Comparison of ENCODE assay signal across 8 cellular contexts in the genomic region with DNA sequence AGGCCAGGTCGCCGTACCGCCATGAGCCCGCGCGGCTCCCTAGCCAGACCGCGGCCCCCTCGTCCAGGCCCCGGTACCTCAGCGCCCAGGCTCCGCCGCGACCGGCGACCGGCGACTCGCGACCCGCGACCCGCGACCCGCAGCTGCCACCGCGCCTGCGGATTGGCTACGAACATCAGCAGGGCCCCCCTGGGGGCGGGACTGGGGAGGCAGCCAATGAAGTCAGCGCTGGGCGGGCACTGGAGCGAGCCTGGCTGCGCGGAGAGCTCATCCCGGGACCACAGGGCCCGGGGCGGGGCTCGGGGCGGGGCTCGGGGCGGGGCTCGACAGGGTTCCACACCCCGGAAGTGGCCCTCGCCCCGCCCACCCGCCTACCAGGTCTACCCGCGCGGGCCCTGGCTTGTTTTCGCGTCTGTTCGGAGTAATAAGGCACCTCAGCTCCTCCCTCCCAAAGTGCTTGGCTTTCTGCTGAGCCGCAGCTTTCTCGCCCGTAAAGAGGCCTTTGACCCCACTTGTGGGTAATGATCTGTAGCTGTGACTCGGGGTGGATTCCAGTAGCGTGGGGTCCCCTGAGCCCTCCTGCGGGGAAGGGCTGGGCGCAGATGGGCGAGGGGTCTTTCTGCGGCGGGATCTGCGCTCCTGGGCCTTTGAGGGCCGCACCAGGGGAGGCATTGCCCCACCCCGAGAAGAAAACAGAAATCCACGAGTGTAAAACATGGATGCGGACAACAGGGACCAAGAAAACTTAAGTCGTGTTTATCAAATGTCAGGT. TPM values are rescaled to one million over a fixed set of nuclear protein-coding genes. Genes with fewer than 3 reads are reported as not detected.
DNase-seq lines count a peak whose midpoint lies in the region; ATAC-seq, FAIRE-seq and TF ChIP-seq lines count a peak whose summit lies in the region.

LYSMD4 (minus strand) TSS at position 170 of the 772 bp plus-strand sequence. CDS start 1,438 bp downstream, outside the sequence.

- H3K27me3 ChIP-seq in fibroblast of lung (ENCODE audit: control insufficient read depth, insufficient read depth, low read length), result peaks cover 5% of the 10 kb centered on the region

- H3K36me3 ChIP-seq in fibroblast of lung (ENCODE audit: control insufficient read depth, insufficient read depth, low read length), result no peaks in the 10 kb centered on the region

- H3K9me3 ChIP-seq in fibroblast of lung (ENCODE audit: control insufficient read depth, insufficient read depth, low read depth, low read length), result no peaks in the 10 kb centered on the region

- intact Hi-C loops in activated T-helper 1 cell treated with anti-CD3 and anti-CD28 coated beads, Interleukin-12 subunit alpha, Interleukin-12 subunit beta, Interleukin-2, Interleukin-4 antibody, amounts not matched to agents 30 ng/mL and 10 ng/mL and 1 ng/mL, durations not matched to agents 14 hours and 24 hours and 36 hours (cut with micrococcal nuclease), result loop anchor here (1.0 to 2.0 kb wide), 6 partner anchors 13 to 869 kb away; partner anchors contain the start of genes ASB7, LINS1, LRRC28 and MEF2A

- H3K4me1 ChIP-seq in fibroblast of lung (ENCODE audit: control insufficient read depth, extremely low read depth, insufficient read depth, low read length), result no peaks in the 10 kb centered on the region

- no peaks in the 10 kb centered on the region for H3K9me3 Mint-ChIP-seq in activated T-helper 1 cell treated with anti-CD3 and anti-CD28 coated beads, Interleukin-12 subunit alpha, Interleukin-12 subunit beta, Interleukin-2, Interleukin-4 antibody, amounts not matched to agents 30 ng/mL and 10 ng/mL and 1 ng/mL, durations not matched to agents 14 hours and 24 hours and 36 hours
- H3K9me3 Mint-ChIP-seq in naive thymus-derived CD8-positive, alpha-beta T cell, result no peaks in the 10 kb centered on the region
- H3K9me3 Mint-ChIP-seq in stimulated activated memory B cell treated with anti-CD40 and anti-IgM and Interleukin-4, amounts not matched to agents 10 μg/mL and 1 μg/mL and 100 μg/mL, for 72 hours, result no peaks in the 10 kb centered on the region

- no peaks in the 10 kb centered on the region for H3K27me3 Mint-ChIP-seq in activated T-helper 1 cell treated with anti-CD3 and anti-CD28 coated beads, Interleukin-12 subunit alpha, Interleukin-12 subunit beta, Interleukin-2, Interleukin-4 antibody, amounts not matched to agents 30 ng/mL and 10 ng/mL and 1 ng/mL, durations not matched to agents 14 hours and 24 hours and 36 hours (ENCODE audit: insufficient read depth)
- no peaks in the 10 kb centered on the region for H3K27me3 Mint-ChIP-seq in naive thymus-derived CD8-positive, alpha-beta T cell
- H3K27me3 Mint-ChIP-seq in stimulated activated memory B cell treated with anti-CD40 and anti-IgM and Interleukin-4, amounts not matched to agents 10 μg/mL and 1 μg/mL and 100 μg/mL, for 72 hours, result no peaks in the 10 kb centered on the region

- peak within 1 kb of the TSS; percentile 71 for H3K4me3 ChIP-seq in LNCaP clone FGC (ENCODE audit: low read depth, low read length)
- H3K4me3 ChIP-seq in fibroblast of lung (replicated peaks in 1 of 4; ENCODE audit: control extremely low read depth in 1 of 4, insufficient read depth in 1 of 4, low read depth in 3 of 4, low read length in 4 of 4), result peak within 1 kb of the TSS; percentile 56 to 84 (median 72)

- peak within 1 kb of the TSS; percentile 88 for H3K27ac Mint-ChIP-seq in activated T-helper 1 cell treated with anti-CD3 and anti-CD28 coated beads, Interleukin-12 subunit alpha, Interleukin-12 subunit beta, Interleukin-2, Interleukin-4 antibody, amounts not matched to agents 30 ng/mL and 10 ng/mL and 1 ng/mL, durations not matched to agents 14 hours and 24 hours and 36 hours
- peak within 1 kb of the TSS; percentile 89 to 97 (median 94) for H3K27ac Mint-ChIP-seq in naive thymus-derived CD8-positive, alpha-beta T cell
- peak within 1 kb of the TSS; percentile 99 for H3K27ac Mint-ChIP-seq in stimulated activated memory B cell treated with anti-CD40 and anti-IgM and Interleukin-4, amounts not matched to agents 10 μg/mL and 1 μg/mL and 100 μg/mL, for 72 hours

- peak within 1 kb of the TSS; percentile 93 for H3K4me2 ChIP-seq in fibroblast of lung (ENCODE audit: extremely low read depth, insufficient read depth, low read length)

- peak within 1 kb of the TSS; percentile 82 for H3K9ac ChIP-seq in fibroblast of lung (ENCODE audit: insufficient read depth, low read length)

- TF ChIP-seq POLR2A in H54 (IDR thresholded peaks at IDR 0.05; ENCODE audit: low read depth, low read length), result peak; percentile 63

- TF ChIP-seq CTCF in LNCaP clone FGC (IDR thresholded peaks at IDR 0.05; ENCODE audit: control insufficient read depth, extremely low read depth, insufficient read depth), result no peak
- no peak for TF ChIP-seq CTCF in fibroblast of lung (conservative IDR thresholded peaks at IDR 0.05 in 1 of 2, IDR thresholded peaks at IDR 0.05 in 1 of 2; ENCODE audit: low read depth in 1 of 2, low read length in 2 of 2)

- H3K27ac ChIP-seq in fibroblast of lung (ENCODE audit: insufficient read depth, low read length), result peak within 1 kb of the TSS; percentile 62

- peak; percentile 97 to 98 for ATAC-seq in naive thymus-derived CD8-positive, alpha-beta T cell
- ATAC-seq in stimulated activated memory B cell treated with anti-CD40 and anti-IgM and Interleukin-4, amounts not matched to agents 10 μg/mL and 1 μg/mL and 100 μg/mL, for 72 hours, result peak; percentile 100

- H4K20me1 ChIP-seq in fibroblast of lung (ENCODE audit: control insufficient read depth, extremely low read depth, insufficient read depth, low read length), result no peaks in the 10 kb centered on the region

- POLR2A ChIA-PET in naive thymus-derived CD8-positive, alpha-beta T cell (lab: Charles Lee), result interaction anchor here (0.8 to 1.9 kb wide), 14 partner anchors 9 to 617 kb away, joined by 3 to 16 read pairs (median 4); partner anchors contain the start of genes LRRC28 and MEF2A

- peaks cover 16% of the 10 kb centered on the region for H3K36me3 Mint-ChIP-seq in activated T-helper 1 cell treated with anti-CD3 and anti-CD28 coated beads, Interleukin-12 subunit alpha, Interleukin-12 subunit beta, Interleukin-2, Interleukin-4 antibody, amounts not matched to agents 30 ng/mL and 10 ng/mL and 1 ng/mL, durations not matched to agents 14 hours and 24 hours and 36 hours (ENCODE audit: low read depth)
- peaks cover 0 to 3% (median 0%) of the 10 kb centered on the region in 3 donors for H3K36me3 Mint-ChIP-seq in naive thymus-derived CD8-positive, alpha-beta T cell
- no peaks in the 10 kb centered on the region for H3K36me3 Mint-ChIP-seq in stimulated activated memory B cell treated with anti-CD40 and anti-IgM and Interleukin-4, amounts not matched to agents 10 μg/mL and 1 μg/mL and 100 μg/mL, for 72 hours

- DNase-seq in ELF-1 (ENCODE audit: low read depth, low spot score) (peak; percentile 96), H54 (ENCODE audit: insufficient read length, low spot score) (peak; percentile 92), LNCaP clone FGC (ENCODE audit: low read depth) (peak; percentile 72), RPMI7951 (ENCODE audit: low read depth) (peak; percentile 93), fibroblast of lung (ENCODE audit: low read depth in 2 of 2) (peak; percentile 87 to 92)
- DNase-seq in activated T-helper 1 cell treated with anti-CD3 and anti-CD28 coated beads, Interleukin-12 subunit alpha, Interleukin-12 subunit beta, Interleukin-2, Interleukin-4 antibody, amounts not matched to agents 30 ng/mL and 10 ng/mL and 1 ng/mL, durations not matched to agents 14 hours and 24 hours and 36 hours (ENCODE audit: low spot score), result peak; percentile 97
- DNase-seq in naive thymus-derived CD8-positive, alpha-beta T cell, result peak; percentile 92 to 100 (median 97)

- FAIRE-seq in H54 (lab: Jason Lieb, UNC), result no peak

- peaks cover 34% of the 10 kb centered on the region for H3K4me1 Mint-ChIP-seq in activated T-helper 1 cell treated with anti-CD3 and anti-CD28 coated beads, Interleukin-12 subunit alpha, Interleukin-12 subunit beta, Interleukin-2, Interleukin-4 antibody, amounts not matched to agents 30 ng/mL and 10 ng/mL and 1 ng/mL, durations not matched to agents 14 hours and 24 hours and 36 hours (ENCODE audit: low read depth)
- H3K4me1 Mint-ChIP-seq in naive thymus-derived CD8-positive, alpha-beta T cell, result peaks cover 7 to 23% (median 21%) of the 10 kb centered on the region in 4 donors
- peaks cover 12% of the 10 kb centered on the region for H3K4me1 Mint-ChIP-seq in stimulated activated memory B cell treated with anti-CD40 and anti-IgM and Interleukin-4, amounts not matched to agents 10 μg/mL and 1 μg/mL and 100 μg/mL, for 72 hours

- peak within 1 kb of the TSS; percentile 92 for H2AFZ ChIP-seq in fibroblast of lung (ENCODE audit: low read length)

- peak within 1 kb of the TSS; percentile 86 for H3K4me3 Mint-ChIP-seq in activated T-helper 1 cell treated with anti-CD3 and anti-CD28 coated beads, Interleukin-12 subunit alpha, Interleukin-12 subunit beta, Interleukin-2, Interleukin-4 antibody, amounts not matched to agents 30 ng/mL and 10 ng/mL and 1 ng/mL, durations not matched to agents 14 hours and 24 hours and 36 hours
- H3K4me3 Mint-ChIP-seq in naive thymus-derived CD8-positive, alpha-beta T cell, result peak within 1 kb of the TSS; percentile 80 to 93 (median 88)
- H3K4me3 Mint-ChIP-seq in stimulated activated memory B cell treated with anti-CD40 and anti-IgM and Interleukin-4, amounts not matched to agents 10 μg/mL and 1 μg/mL and 100 μg/mL, for 72 hours, result peak within 1 kb of the TSS; percentile 85

- no peaks in the 10 kb centered on the region for H3K79me2 ChIP-seq in fibroblast of lung (ENCODE audit: control insufficient read depth, insufficient read depth, low read length)

RNA-seq across cellular contexts. Expression of gene LYSMD4, which starts in this region (rescaled TPM):
- total RNA-seq in RPMI7951 (2014; rRNA removed; shearing (Covaris generic)), result 5.4 and 9.4 TPM in 2 replicates
- total RNA-seq in activated T-helper 1 cell treated with anti-CD3 and anti-CD28 coated beads, Interleukin-12 subunit alpha, Interleukin-12 subunit beta, Interleukin-2, Interleukin-4 antibody, amounts not matched to agents 30 ng/mL and 10 ng/mL and 1 ng/mL, durations not matched to agents 14 hours and 24 hours and 36 hours, result 10.1 and 10.3 TPM in 2 replicates
- 7.4 and 12.6 TPM in 2 replicates for total RNA-seq in fibroblast of lung
- 3.6 and 7.0 TPM in 2 replicates for polyA plus RNA-seq in fibroblast of lung
- 5.3 and 7.3 TPM in 2 replicates for polyA plus RNA-seq in fibroblast of lung (2012)
- polyA minus RNA-seq in fibroblast of lung (ENCODE audit: low replicate concordance), result 0.67 and 6.0 TPM in 2 replicates
- 10 to 100 TPM; 14.5 to 17.4 TPM for total RNA-seq in naive thymus-derived CD8-positive, alpha-beta T cell
- 1 to 10 TPM; 2.4 to 5.2 (median 3.8) TPM for polyA plus RNA-seq in naive thymus-derived CD8-positive, alpha-beta T cell

Comparison
In these comparisons a context has a peak if more than half of its experiments do, and no peak if none do; other contexts are left out.
1. Peak in every context shown above with its lines: DNase-seq, ATAC-seq, H3K4me3 ChIP-seq and H3K27ac ChIP-seq.